Comparison of ENCODE assay signal across 28 cellular contexts in the genomic region with DNA sequence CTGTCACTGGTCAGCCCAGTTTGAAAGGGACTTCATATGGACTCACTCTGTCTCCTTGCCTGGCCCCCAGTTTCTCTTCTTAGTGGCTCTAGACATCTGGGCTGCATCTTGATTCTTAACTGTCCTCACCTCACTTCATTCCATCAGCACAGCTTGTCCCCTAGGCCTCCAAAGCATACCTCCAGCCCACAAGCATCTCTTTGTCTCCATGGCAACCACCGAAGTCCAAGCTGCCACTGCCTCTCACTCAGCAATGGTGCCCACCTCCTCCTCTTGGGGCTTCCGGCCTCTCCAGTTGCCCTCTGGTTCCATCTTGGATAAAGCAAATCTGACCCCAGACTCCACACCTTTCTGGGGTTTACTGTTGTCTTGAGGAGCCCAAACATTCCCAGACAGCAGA. TPM values are rescaled to one million over a fixed set of nuclear protein-coding genes. Genes with fewer than 3 reads are reported as not detected.
"Had no signal": no experiment of that assay in that cellular context is flagged by ENCODE, and none has a peak within 500 bp of the region (broad histone marks: within the 10 kb centered on the region; RNA-seq: fewer than 3 reads in every experiment).

No MANE protein-coding gene starts in this region.

- H3K27me3 ChIP-seq: brain microvascular endothelial cell, esophagus muscularis mucosa, pancreas, sigmoid colon, thyroid gland, upper lobe of left lung, vagina had no signal

- H3K27ac ChIP-seq: brain microvascular endothelial cell, esophagus muscularis mucosa, pancreas, prostate gland, sigmoid colon, thyroid gland, upper lobe of left lung, vagina had no signal

- DNase-seq: activated B cell treated with CpG ODN at 0.5 μM for 24 hours; activated CD4-positive, alpha-beta T cell treated with anti-CD3 and anti-CD28 coated beads for 36 hours; activated CD4-positive, alpha-beta T cell treated with anti-CD3 and anti-CD28 coated beads, Interleukin-2, amount 50 U/mL, for 4 hours; activated naive CD4-positive, alpha-beta T cell; activated T-cell treated with anti-CD3 and anti-CD28 coated beads for 4 hours; activated T-cell treated with anti-CD3 and anti-CD28 coated beads, Interleukin-2, amount 50 U/mL, for 72 hours; aorta; brain microvascular endothelial cell; cortex of kidney; islet precursor cell; left ventricle myocardium superior; mammary epithelial cell; retina; sigmoid colon; small intestine; stimulated activated CD4-positive, alpha-beta T cell treated with anti-CD3 and anti-CD28 coated beads, Interleukin-4, amount 100 ng/mL, for 24 hours; thyroid gland; upper lobe of left lung had no signal

- H3K36me3 ChIP-seq: brain microvascular endothelial cell, esophagus muscularis mucosa, pancreas, prostate gland, sigmoid colon, thyroid gland, upper lobe of left lung, vagina had no signal

- H3K4me1 Mint-ChIP-seq: activated B cell treated with CpG ODN at 0.5 μM for 24 hours; activated CD4-positive, alpha-beta T cell treated with anti-CD3 and anti-CD28 coated beads for 36 hours; nephron; stimulated activated effector memory CD8-positive, alpha-beta T cell treated with anti-CD3 and anti-CD28 coated beads, Interleukin-12 subunit alpha, Interleukin-12 subunit beta, amount 100 ng/mL, for 72 hours had no signal

- H3K4me3 Mint-ChIP-seq: activated B cell treated with CpG ODN at 0.5 μM for 24 hours; activated CD4-positive, alpha-beta T cell treated with anti-CD3 and anti-CD28 coated beads for 36 hours; activated naive CD8-positive, alpha-beta T cell; activated T-cell treated with anti-CD3 and anti-CD28 coated beads, Interleukin-2, amount 50 U/mL, for 72 hours; nephron; stimulated activated effector memory CD8-positive, alpha-beta T cell treated with anti-CD3 and anti-CD28 coated beads, Interleukin-12 subunit alpha, Interleukin-12 subunit beta, amount 100 ng/mL, for 72 hours; stimulated activated naive CD8-positive, alpha-beta T cell treated with anti-CD3 and anti-CD28 coated beads, Interleukin-15, Interleukin-2, amounts not matched to agents 100 ng/mL and 50 ng/mL, for 24 hours; T-helper 2 cell treated with Interferon-gamma antibody and Interleukin-4, amounts not matched to agents 5 μg/mL and 100 μg/mL, for 36 hours had no signal

- H3K27ac Mint-ChIP-seq: activated B cell treated with CpG ODN at 0.5 μM for 24 hours; activated CD4-positive, alpha-beta T cell treated with anti-CD3 and anti-CD28 coated beads for 36 hours; activated naive CD8-positive, alpha-beta T cell; activated T-cell treated with anti-CD3 and anti-CD28 coated beads, Interleukin-2, amount 50 U/mL, for 72 hours; nephron; stimulated activated effector memory CD8-positive, alpha-beta T cell treated with anti-CD3 and anti-CD28 coated beads, Interleukin-12 subunit alpha, Interleukin-12 subunit beta, amount 100 ng/mL, for 72 hours; stimulated activated naive CD8-positive, alpha-beta T cell treated with anti-CD3 and anti-CD28 coated beads, Interleukin-15, Interleukin-2, amounts not matched to agents 100 ng/mL and 50 ng/mL, for 24 hours; T-helper 2 cell treated with Interferon-gamma antibody and Interleukin-4, amounts not matched to agents 5 μg/mL and 100 μg/mL, for 36 hours had no signal

- H3K27me3 Mint-ChIP-seq: activated CD4-positive, alpha-beta T cell treated with anti-CD3 and anti-CD28 coated beads for 36 hours; activated naive CD8-positive, alpha-beta T cell had no signal

- FAIRE-seq: frontal cortex, pancreas, small intestine had no signal

- H3K4me3 ChIP-seq: esophagus muscularis mucosa, pancreas, prostate gland, sigmoid colon, thyroid gland, upper lobe of left lung, vagina had no signal

- H3K9me3 Mint-ChIP-seq: activated B cell treated with CpG ODN at 0.5 μM for 24 hours; activated T-cell treated with anti-CD3 and anti-CD28 coated beads, Interleukin-2, amount 50 U/mL, for 72 hours; nephron; stimulated activated effector memory CD8-positive, alpha-beta T cell treated with anti-CD3 and anti-CD28 coated beads, Interleukin-12 subunit alpha, Interleukin-12 subunit beta, amount 100 ng/mL, for 72 hours; stimulated activated naive CD8-positive, alpha-beta T cell treated with anti-CD3 and anti-CD28 coated beads, Interleukin-15, Interleukin-2, amounts not matched to agents 100 ng/mL and 50 ng/mL, for 24 hours; T-helper 2 cell treated with Interferon-gamma antibody and Interleukin-4, amounts not matched to agents 5 μg/mL and 100 μg/mL, for 36 hours had no signal

- H3K9me3 ChIP-seq: esophagus muscularis mucosa, pancreas, prostate gland, sigmoid colon, thyroid gland, upper lobe of left lung, vagina had no signal

- ATAC-seq: activated CD4-positive, alpha-beta T cell treated with anti-CD3 and anti-CD28 coated beads for 36 hours; activated T-cell treated with anti-CD3 and anti-CD28 coated beads, Interleukin-2, amount 50 U/mL, for 72 hours; left ventricle myocardium superior; pancreas; stimulated activated effector memory CD8-positive, alpha-beta T cell treated with anti-CD3 and anti-CD28 coated beads, Interleukin-12 subunit alpha, Interleukin-12 subunit beta, amount 100 ng/mL, for 72 hours had no signal

- H3K4me1 ChIP-seq: pancreas, prostate gland, sigmoid colon, vagina had no signal

- H3K36me3 Mint-ChIP-seq: activated naive CD8-positive, alpha-beta T cell; stimulated activated effector memory CD8-positive, alpha-beta T cell treated with anti-CD3 and anti-CD28 coated beads, Interleukin-12 subunit alpha, Interleukin-12 subunit beta, amount 100 ng/mL, for 72 hours had no signal

RNA-seq across cellular contexts. Expression of a gene that starts 14.2 kb away (rescaled TPM):
- total RNA-seq: activated B cell treated with CpG ODN at 0.5 μM for 24 hours had no signal

RNA-seq across cellular contexts. Expression of a gene that starts 20.3 kb away (rescaled TPM):
- total RNA-seq: activated B cell treated with CpG ODN at 0.5 μM for 24 hours; activated CD4-positive, alpha-beta T cell treated with anti-CD3 and anti-CD28 coated beads for 36 hours; activated T-cell treated with anti-CD3 and anti-CD28 coated beads, Interleukin-2, amount 50 U/mL, for 72 hours had no signal
